In the genomic region with DNA sequence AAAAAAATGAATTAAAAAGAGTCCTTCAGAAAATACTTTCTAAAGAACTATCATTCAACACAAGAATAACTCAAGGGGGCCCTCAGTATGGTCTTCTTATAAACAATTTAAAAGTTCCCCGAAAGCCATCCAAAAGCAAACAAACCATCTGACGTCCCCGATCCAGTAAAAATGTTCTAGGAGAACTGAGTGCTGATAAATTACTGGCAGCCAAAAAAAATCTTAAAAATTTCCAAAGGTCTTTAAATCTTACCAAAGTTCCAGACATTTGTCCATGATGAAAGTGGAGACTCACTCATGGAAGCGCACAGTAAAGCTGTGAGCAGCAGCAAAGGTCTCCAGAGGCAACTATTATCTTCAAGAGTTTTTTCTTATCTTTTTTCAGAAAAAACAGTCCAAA, we compare ENCODE assay signal across 13 cellular contexts.
A peak's percentile ranks its signal among the peaks of the same experiment; 100 is the strongest.
DNase-seq lines count a peak whose midpoint lies in the region; ATAC-seq and TF ChIP-seq lines count a peak whose summit lies in the region.
"Had no signal": no experiment of that assay in that cellular context is flagged by ENCODE, and none has a peak within 500 bp of the region (broad histone marks: within the 10 kb centered on the region; RNA-seq: fewer than 3 reads in every experiment).

No MANE protein-coding gene starts in this region.

- intact Hi-C loops in ascending aorta (cut with DNase I), result no loop called here
- intact Hi-C loops in CD14-positive monocyte (cut with micrococcal nuclease), result loop anchor here (5.0 kb wide), 3 partner anchors 84 to 596 kb away; no protein-coding TSS in a partner anchor

- H3K9me3 ChIP-seq in ascending aorta (no peaks in the 10 kb centered on the region), cardiac muscle cell (ENCODE audit: low read depth) (no peaks in the 10 kb centered on the region), tibial nerve (no peaks in the 10 kb centered on the region)

- H3K4me1 ChIP-seq in ascending aorta, result peaks cover 5 to 45% of the 10 kb centered on the region in 2 donors
- peaks cover 14% of the 10 kb centered on the region for H3K4me1 ChIP-seq in cardiac muscle cell (ENCODE audit: low read depth)
- H3K4me1 ChIP-seq in tibial nerve, result peaks cover 0 to 72% (median 42%) of the 10 kb centered on the region in 4 donors

- H3K4me3 ChIP-seq in ascending aorta, result peak overlapping the region in 1 of 2 donors; percentile 32
- no peak overlapping the region for H3K4me3 ChIP-seq in cardiac muscle cell
- no peak overlapping the region for H3K4me3 ChIP-seq in tibial nerve

- H3K4me1 Mint-ChIP-seq in CD14-positive monocyte, result peaks cover 5% of the 10 kb centered on the region
- H3K4me1 Mint-ChIP-seq: natural killer cell had no signal

- DNase-seq in ascending aorta (ENCODE audit: low spot score in 2 of 2) (no peak), cardiac muscle cell (ENCODE audit: low read depth in 1 of 2, low spot score in 1 of 2) (no peak), omental fat pad (ENCODE audit: low spot score) (no peak), tibial nerve (ENCODE audit: low spot score in 2 of 2) (no peak), CD14-positive monocyte (ENCODE audit: low spot score) (no peak), RKO (ENCODE audit: low spot score) (no peak), NCI-H1417 treated with DMSO at 0.1 percent for 48 hours (lab: John Stamatoyannopoulos, UW) (no peak)
- DNase-seq in activated CD4-positive, alpha-beta T cell treated with anti-CD3 and anti-CD28 coated beads, Interleukin-2, amount 50 U/mL, for 1 hour, result no peak
- DNase-seq: activated CD4-positive, alpha-beta T cell treated with anti-CD3 and anti-CD28 coated beads, Interleukin-2, amount 50 U/mL, for 48 hours; natural killer cell; NCI-H524 treated with DMSO at 0.1 percent for 48 hours; OCI-M1 had no signal

- peak overlapping the region; percentile 88 to 92 for H3K27ac ChIP-seq in ascending aorta
- peak overlapping the region; percentile 59 for H3K27ac ChIP-seq in cardiac muscle cell
- H3K27ac ChIP-seq in tibial nerve, result peak overlapping the region; percentile 71 to 89 (median 79)

- WGBS in tibial nerve, 2 donors, result 31 to 40% methylated on average over 4 of the region's 4 CpGs

- H3K36me3 Mint-ChIP-seq in CD14-positive monocyte, result no peaks in the 10 kb centered on the region
- H3K36me3 Mint-ChIP-seq: natural killer cell had no signal

- H3K27me3 Mint-ChIP-seq in CD14-positive monocyte (ENCODE audit: low read depth in 3 of 3), result peaks cover 16 to 19% (median 16%) of the 10 kb centered on the region in 3 donors

- TF ChIP-seq EP300 in tibial nerve (IDR thresholded peaks at IDR 0.05), result no peak

- TF ChIP-seq POLR2A in tibial nerve (IDR thresholded peaks at IDR 0.05), result no peak

- H3K27me3 ChIP-seq in ascending aorta (no peaks in the 10 kb centered on the region), cardiac muscle cell (no peaks in the 10 kb centered on the region), tibial nerve (no peaks in the 10 kb centered on the region)

- H3K27ac Mint-ChIP-seq in CD14-positive monocyte, result no peak overlapping the region
- H3K27ac Mint-ChIP-seq: activated T-helper 1 cell treated with anti-CD3 and anti-CD28 coated beads, Interleukin-12 subunit alpha, Interleukin-12 subunit beta, Interleukin-2, Interleukin-4 antibody, amounts not matched to agents 30 ng/mL and 10 ng/mL and 1 ng/mL, durations not matched to agents 14 hours and 24 hours and 36 hours; natural killer cell had no signal

- H3K9me3 Mint-ChIP-seq in CD14-positive monocyte, result no peaks in the 10 kb centered on the region
- H3K9me3 Mint-ChIP-seq: activated T-helper 1 cell treated with anti-CD3 and anti-CD28 coated beads, Interleukin-12 subunit alpha, Interleukin-12 subunit beta, Interleukin-2, Interleukin-4 antibody, amounts not matched to agents 30 ng/mL and 10 ng/mL and 1 ng/mL, durations not matched to agents 14 hours and 24 hours and 36 hours; natural killer cell had no signal

- H3K36me3 ChIP-seq in ascending aorta (no peaks in the 10 kb centered on the region), cardiac muscle cell (no peaks in the 10 kb centered on the region), tibial nerve (no peaks in the 10 kb centered on the region)

- ATAC-seq in omental fat pad (ENCODE audit: low FRiP score), result peak; percentile 10

- TF ChIP-seq CTCF in ascending aorta (IDR thresholded peaks at IDR 0.05) (no peak), cardiac muscle cell (IDR thresholded peaks at IDR 0.05; ENCODE audit: low read depth, low read length) (no peak), omental fat pad (IDR thresholded peaks at IDR 0.05) (no peak), tibial nerve (IDR thresholded peaks at IDR 0.05) (no peak), CD14-positive monocyte (IDR thresholded peaks at IDR 0.05) (no peak)

- no peak overlapping the region for H3K4me3 Mint-ChIP-seq in CD14-positive monocyte
- H3K4me3 Mint-ChIP-seq: activated T-helper 1 cell treated with anti-CD3 and anti-CD28 coated beads, Interleukin-12 subunit alpha, Interleukin-12 subunit beta, Interleukin-2, Interleukin-4 antibody, amounts not matched to agents 30 ng/mL and 10 ng/mL and 1 ng/mL, durations not matched to agents 14 hours and 24 hours and 36 hours; natural killer cell had no signal
